In genomic region chr3:143535994-143536784, GRCh38 we compare ENCODE assay signal across 9 cellular contexts.
DNase-seq lines count a peak whose midpoint lies in the region; ATAC-seq and TF ChIP-seq lines count a peak whose summit lies in the region.
"Had no signal": no experiment of that assay in that cellular context is flagged by ENCODE, and none has a peak within 500 bp of the region (broad histone marks: within the 10 kb centered on the region; RNA-seq: fewer than 3 reads in every experiment).

No MANE protein-coding gene starts in this region.

- H4K20me1 ChIP-seq in neural progenitor cell (ENCODE audit: low read depth), result no peaks in the 10 kb centered on the region

- no peaks in the 10 kb centered on the region for H3K4me1 Mint-ChIP-seq in neural progenitor cell
- H3K4me1 Mint-ChIP-seq: neural crest cell had no signal

- ATAC-seq in GM18861 (IDR thresholded peaks at IDR 0.05; ENCODE audit: unreplicated experiment) (peak; percentile 96), GM21619 (IDR thresholded peaks at IDR 0.05; ENCODE audit: unreplicated experiment) (peak; percentile 96), HG03460 (IDR thresholded peaks at IDR 0.05; ENCODE audit: unreplicated experiment) (peak; percentile 98), mucosa of descending colon (peak; percentile 24)

- no peaks in the 10 kb centered on the region for H3K79me2 ChIP-seq in neural progenitor cell (ENCODE audit: low read depth)

- no peak for DNase-seq in mucosa of descending colon
- DNase-seq in nucleus accumbens (lab: John Stamatoyannopoulos, UW), result no peak
- no peak for DNase-seq in neural progenitor cell (ENCODE audit: low spot score)
- DNase-seq in NCI-H510A (lab: John Stamatoyannopoulos, UW), result no peak
- DNase-seq in 8988T, result no peak

- H3K27ac ChIP-seq in neural progenitor cell, result no peak overlapping the region

- H3K4me3 ChIP-seq in mucosa of descending colon, result no peak overlapping the region
- H3K4me3 ChIP-seq in neural progenitor cell, result no peak overlapping the region

- H3K27me3 Mint-ChIP-seq in neural progenitor cell (ENCODE audit: insufficient read depth, low read depth), result no peaks in the 10 kb centered on the region

- no peaks in the 10 kb centered on the region for H3K4me1 ChIP-seq in mucosa of descending colon (ENCODE audit: low read depth)
- no peaks in the 10 kb centered on the region for H3K4me1 ChIP-seq in neural progenitor cell

- TF ChIP-seq CTCF in mucosa of descending colon (IDR thresholded peaks at IDR 0.05) (no peak), neural progenitor cell (IDR thresholded peaks at IDR 0.05) (no peak)

- H3F3A ChIP-seq in neural progenitor cell (ENCODE audit: low read depth), result no peaks in the 10 kb centered on the region

- H3K27me3 ChIP-seq in neural progenitor cell, result no peaks in the 10 kb centered on the region

- H3K9me3 Mint-ChIP-seq in neural progenitor cell, result no peaks in the 10 kb centered on the region
- H3K9me3 Mint-ChIP-seq: neural crest cell had no signal

- H3K36me3 ChIP-seq in mucosa of descending colon (ENCODE audit: low read depth) (no peaks in the 10 kb centered on the region), neural progenitor cell (no peaks in the 10 kb centered on the region)

- no peak overlapping the region for H3K9ac ChIP-seq in neural progenitor cell

- no peak overlapping the region for H3K27ac Mint-ChIP-seq in neural progenitor cell

- H3K9me3 ChIP-seq in mucosa of descending colon (no peaks in the 10 kb centered on the region), neural progenitor cell (ENCODE audit: low read depth) (no peaks in the 10 kb centered on the region)

- no peak overlapping the region for H3K4me3 Mint-ChIP-seq in neural progenitor cell
- H3K4me3 Mint-ChIP-seq: neural crest cell had no signal

- H3K36me3 Mint-ChIP-seq in neural progenitor cell, result no peaks in the 10 kb centered on the region

- intact Hi-C loops in mucosa of descending colon (cut with DNase I, micrococcal nuclease), result no loop called here

- H3K4me2 ChIP-seq in neural progenitor cell, result no peak overlapping the region

- no peak overlapping the region for H2AFZ ChIP-seq in neural progenitor cell (replicated peaks)

Comparison
In these comparisons a context has a peak if more than half of its experiments do, and no peak if none do; other contexts are left out.
1. ATAC-seq: peak in every context shown above with its lines; median percentile 98 in HG03460; 96 in GM18861; 96 in GM21619; 24 in mucosa of descending colon.